Comparison of ENCODE assay signal across 11 cellular contexts in the genomic region with DNA sequence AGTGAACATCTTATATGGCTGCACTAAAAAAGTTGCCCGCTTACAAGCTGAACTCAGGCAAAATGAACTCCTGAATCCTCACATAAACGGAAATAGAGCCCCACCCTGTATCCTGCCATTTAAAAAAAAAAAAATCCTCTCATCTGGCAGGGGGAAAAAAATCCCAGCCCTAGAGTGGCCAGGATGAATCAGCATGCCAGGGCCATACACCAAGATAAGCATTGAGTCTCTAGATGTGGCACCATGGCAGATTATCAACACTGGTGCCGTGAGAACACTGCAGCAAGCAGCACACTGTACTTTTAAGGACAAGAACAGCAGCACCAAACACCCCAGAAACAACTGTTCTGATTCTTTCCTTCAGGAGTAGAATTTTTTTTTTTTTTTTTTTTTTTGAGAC.
DNase-seq lines count a peak whose midpoint lies in the region; ATAC-seq and TF ChIP-seq lines count a peak whose summit lies in the region.
"Had no signal": no experiment of that assay in that cellular context is flagged by ENCODE, and none has a peak within 500 bp of the region (broad histone marks: within the 10 kb centered on the region; RNA-seq: fewer than 3 reads in every experiment).

No MANE protein-coding gene starts in this region.

- H3K4me1 ChIP-seq in upper lobe of right lung, result peaks cover 86% of the 10 kb centered on the region

- H3K9me3 ChIP-seq in upper lobe of right lung, result no peaks in the 10 kb centered on the region

- peak overlapping the region; percentile 92 for H3K27ac Mint-ChIP-seq in activated T-cell treated with anti-CD3 and anti-CD28 coated beads, Interleukin-2, amount 50 U/mL, for 24 hours
- peak overlapping the region; percentile 66 for H3K27ac Mint-ChIP-seq in activated naive CD8-positive, alpha-beta T cell treated with anti-CD3 and anti-CD28 coated beads for 36 hours

- H3K4me1 Mint-ChIP-seq in activated T-cell treated with anti-CD3 and anti-CD28 coated beads, Interleukin-2, amount 50 U/mL, for 24 hours (ENCODE audit: low read depth), result peaks cover 94% of the 10 kb centered on the region
- H3K4me1 Mint-ChIP-seq in activated naive CD8-positive, alpha-beta T cell treated with anti-CD3 and anti-CD28 coated beads for 36 hours, result peaks cover 89% of the 10 kb centered on the region

- H3K27ac ChIP-seq in upper lobe of right lung, result peak overlapping the region; percentile 47
- H3K27ac ChIP-seq: C4-2B had no signal

- H3K4me3 ChIP-seq in upper lobe of right lung, result no peak overlapping the region

- H3K9me3 Mint-ChIP-seq in activated T-cell treated with anti-CD3 and anti-CD28 coated beads, Interleukin-2, amount 50 U/mL, for 24 hours, result no peaks in the 10 kb centered on the region
- no peaks in the 10 kb centered on the region for H3K9me3 Mint-ChIP-seq in activated naive CD8-positive, alpha-beta T cell treated with anti-CD3 and anti-CD28 coated beads for 36 hours

- peaks cover 9% of the 10 kb centered on the region for H3K36me3 Mint-ChIP-seq in activated T-cell treated with anti-CD3 and anti-CD28 coated beads, Interleukin-2, amount 50 U/mL, for 24 hours (ENCODE audit: low read depth)
- H3K36me3 Mint-ChIP-seq in activated naive CD8-positive, alpha-beta T cell treated with anti-CD3 and anti-CD28 coated beads for 36 hours, result peaks cover 6% of the 10 kb centered on the region

- intact Hi-C loops in left ventricle myocardium superior (cut with micrococcal nuclease), result loop anchor here (10.0 kb wide), 1 partner anchor 61 kb away; the partner anchor contains the start of gene RASSF3
- intact Hi-C loops in upper lobe of right lung (cut with DNase I), result no loop called here

- no peak for TF ChIP-seq CTCF in upper lobe of right lung (IDR thresholded peaks at IDR 0.05)

- H3K36me3 ChIP-seq in upper lobe of right lung, result peaks cover 4% of the 10 kb centered on the region

- peak; percentile 78 for ATAC-seq in left ventricle myocardium superior
- ATAC-seq in upper lobe of right lung, result peak; percentile 19
- ATAC-seq in HG02798 (IDR thresholded peaks at IDR 0.05; ENCODE audit: poor library complexity, unreplicated experiment), result no peak
- ATAC-seq: activated CD4-positive, CD25-positive, alpha-beta regulatory T cell treated with anti-CD3 and anti-CD28 coated beads, Interleukin-2, amount 50 U/mL, for 24 hours had no signal

- no peaks in the 10 kb centered on the region for H3K27me3 ChIP-seq in upper lobe of right lung

- H3K27me3 Mint-ChIP-seq in activated T-cell treated with anti-CD3 and anti-CD28 coated beads, Interleukin-2, amount 50 U/mL, for 24 hours, result no peaks in the 10 kb centered on the region
- no peaks in the 10 kb centered on the region for H3K27me3 Mint-ChIP-seq in activated naive CD8-positive, alpha-beta T cell treated with anti-CD3 and anti-CD28 coated beads for 36 hours

- peak; percentile 29 for DNase-seq in activated T-cell treated with anti-CD3 and anti-CD28 coated beads, Interleukin-2, amount 50 U/mL, for 24 hours
- DNase-seq in activated T-cell treated with anti-CD3 and anti-CD28 coated beads for 4 hours (no peak), left ventricle myocardium superior (peak; percentile 43), upper lobe of right lung (no peak), NOMO-1 (lab: John Stamatoyannopoulos, UW; ENCODE audit: unreplicated experiment in 2 of 2) (no peak)
- no peak for DNase-seq in activated naive CD8-positive, alpha-beta T cell treated with anti-CD3 and anti-CD28 coated beads for 36 hours
- DNase-seq in stimulated activated CD4-positive, alpha-beta T cell treated with anti-CD3 and anti-CD28 coated beads, Interleukin-4, amount 100 ng/mL, for 24 hours, result no peak
- DNase-seq: stimulated activated CD4-positive, alpha-beta T cell treated with anti-CD3 and anti-CD28 coated beads, Interleukin-2, amount 100 ng/mL, for 48 hours had no signal

- H3K4me3 Mint-ChIP-seq in activated T-cell treated with anti-CD3 and anti-CD28 coated beads, Interleukin-2, amount 50 U/mL, for 24 hours, result no peak overlapping the region
- H3K4me3 Mint-ChIP-seq in activated naive CD8-positive, alpha-beta T cell treated with anti-CD3 and anti-CD28 coated beads for 36 hours, result no peak overlapping the region

Comparison
In these comparisons a context has a peak if more than half of its experiments do, and no peak if none do; other contexts are left out.
1. DNase-seq: peak in activated T-cell treated with anti-CD3 and anti-CD28 coated beads, Interleukin-2, amount 50 U/mL, for 24 hours (single experiment) and left ventricle myocardium superior (single experiment); none in activated T-cell treated with anti-CD3 and anti-CD28 coated beads for 4 hours (single experiment), activated naive CD8-positive, alpha-beta T cell treated with anti-CD3 and anti-CD28 coated beads for 36 hours (single experiment), upper lobe of right lung (single experiment), NOMO-1 (0 of 2) and stimulated activated CD4-positive, alpha-beta T cell treated with anti-CD3 and anti-CD28 coated beads, Interleukin-4, amount 100 ng/mL, for 24 hours (single experiment).